ENCODE assay signal across 5 cellular contexts in the genomic region with DNA sequence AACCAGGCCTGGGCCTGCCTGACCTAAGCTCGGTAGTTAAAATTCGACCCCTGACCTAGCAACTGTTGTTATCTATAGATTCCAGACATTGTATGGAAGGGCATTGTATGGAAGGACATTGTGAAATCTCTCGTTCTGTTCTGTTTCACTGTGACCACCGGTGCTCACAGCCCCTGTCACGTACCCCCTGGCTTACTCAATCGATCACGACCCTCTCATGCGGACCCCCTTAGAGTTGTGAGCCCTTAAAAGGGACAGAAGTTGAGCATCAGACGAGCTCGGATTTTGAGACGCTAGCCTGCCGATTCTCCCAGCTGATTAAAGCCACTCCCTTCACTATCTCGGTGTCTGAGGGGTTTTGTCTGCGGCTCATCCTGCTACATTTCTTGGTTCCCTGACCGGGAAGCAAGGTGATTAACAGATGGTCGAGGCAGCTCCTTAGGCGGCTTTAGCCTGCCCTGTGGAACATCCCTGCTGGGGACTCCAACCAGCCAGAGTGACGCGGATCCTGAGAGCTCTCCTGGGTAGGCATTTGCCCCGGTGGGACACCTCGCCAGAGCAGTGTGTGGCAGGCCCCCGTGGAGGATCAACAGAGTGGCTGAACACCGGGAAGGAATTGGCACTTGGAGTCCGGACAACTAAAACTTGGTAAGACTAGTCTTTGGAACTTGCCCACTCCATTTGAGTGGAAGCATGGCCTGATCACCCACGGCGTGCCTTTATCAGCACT. TPM values are rescaled to one million over a fixed set of nuclear protein-coding genes. Genes with fewer than 3 reads are reported as not detected.
"Had no signal": no experiment of that assay in that cellular context is flagged by ENCODE, and none has a peak within 500 bp of the region (broad histone marks: within the 10 kb centered on the region; RNA-seq: fewer than 3 reads in every experiment).

No MANE protein-coding gene starts in this region.

RNA-seq across cellular contexts. Expression of a gene that starts 50.6 kb away (rescaled TPM):
- total RNA-seq: esophagus mucosa, neural crest cell, suprapubic skin, vagina had no signal
- polyA plus RNA-seq: immature natural killer cell had no signal
